ENCODE assay signal across 1 cellular context in the genomic region with DNA sequence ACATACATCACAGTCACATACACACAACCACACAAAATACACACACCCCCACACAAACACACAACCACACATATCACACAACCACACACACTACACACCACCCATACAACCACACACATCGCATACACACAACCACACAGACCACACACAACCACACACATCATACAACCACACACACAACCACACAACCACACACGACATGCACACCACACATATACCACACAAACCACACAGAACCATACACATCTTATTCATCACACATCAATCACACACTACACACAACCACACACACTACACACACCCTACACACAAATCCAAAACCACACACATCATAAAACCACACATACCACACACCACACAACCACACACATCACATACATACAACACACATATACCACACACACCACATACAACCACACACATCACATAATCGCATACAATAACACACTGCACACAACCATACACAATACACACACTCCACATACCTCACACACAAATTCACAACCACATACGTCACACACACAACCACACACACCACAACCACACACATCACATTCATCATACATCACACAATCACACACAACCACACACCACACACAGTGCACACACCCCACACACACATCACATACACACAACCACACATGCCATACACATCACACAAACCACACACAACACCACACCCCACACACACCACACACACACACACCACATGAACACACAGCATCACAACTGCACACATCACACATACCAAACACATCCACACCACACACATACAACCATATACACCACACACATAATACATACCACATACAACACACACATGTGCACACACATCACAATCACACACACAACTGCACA.
TF ChIP-seq lines count a peak whose summit lies in the region.

No MANE protein-coding gene starts in this region.

TF ChIP-seq in K562, 482 proteins besides CTCF, POLR2A, EP300 and RAD21 (continued from another document and continues in another):
- no peak for TF ChIP-seq ZNF780A (CRISPR knock-in tag; IDR thresholded peaks at IDR 0.05)
- TF ChIP-seq SIRT6 (IDR thresholded peaks at IDR 0.05; ENCODE audit: low read depth, low read length): no peak
- no peak for TF ChIP-seq ZNF175 (CRISPR knock-in tag; IDR thresholded peaks at IDR 0.05; ENCODE audit: low read depth)
- no peak for TF ChIP-seq HIVEP1 (CRISPR knock-in tag; IDR thresholded peaks at IDR 0.05)
- no peak for TF ChIP-seq ZNF23 (CRISPR knock-in tag; IDR thresholded peaks at IDR 0.05)
- no peak for TF ChIP-seq HSF4 (CRISPR knock-in tag; IDR thresholded peaks at IDR 0.05; ENCODE audit: borderline replicate concordance)
- TF ChIP-seq, protein P1, sequence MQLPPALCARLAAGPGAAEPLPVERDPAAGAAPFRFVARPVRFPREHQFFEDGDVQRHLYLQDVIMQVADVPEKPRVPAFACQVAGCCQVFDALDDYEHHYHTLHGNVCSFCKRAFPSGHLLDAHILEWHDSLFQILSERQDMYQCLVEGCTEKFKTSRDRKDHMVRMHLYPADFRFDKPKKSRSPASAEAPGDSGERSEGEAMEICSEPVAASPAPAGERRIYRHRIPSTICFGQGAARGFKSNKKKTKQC (CRISPR knock-in tag; IDR thresholded peaks at IDR 0.05): no peak
- TF ChIP-seq ZNF143 (CRISPR knock-in tag; IDR thresholded peaks at IDR 0.05): no peak
- TF ChIP-seq, protein P2, sequence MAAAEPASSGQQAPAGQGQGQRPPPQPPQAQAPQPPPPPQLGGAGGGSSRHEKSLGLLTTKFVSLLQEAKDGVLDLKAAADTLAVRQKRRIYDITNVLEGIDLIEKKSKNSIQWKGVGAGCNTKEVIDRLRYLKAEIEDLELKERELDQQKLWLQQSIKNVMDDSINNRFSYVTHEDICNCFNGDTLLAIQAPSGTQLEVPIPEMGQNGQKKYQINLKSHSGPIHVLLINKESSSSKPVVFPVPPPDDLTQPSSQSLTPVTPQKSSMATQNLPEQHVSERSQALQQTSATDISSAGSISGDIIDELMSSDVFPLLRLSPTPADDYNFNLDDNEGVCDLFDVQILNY (CRISPR knock-in tag; IDR thresholded peaks at IDR 0.05): no peak
- no peak for TF ChIP-seq ZNF146 (CRISPR knock-in tag; IDR thresholded peaks at IDR 0.05; ENCODE audit: unreplicated experiment)
- no peak for TF ChIP-seq BACH1 (tag; IDR thresholded peaks at IDR 0.05)
- no peak; the same call in 1 of the 2 replicates for TF ChIP-seq KHSRP (IDR thresholded peaks at IDR 0.05)
- peak; percentile 78 for TF ChIP-seq CBFB (CRISPR knock-in tag; IDR thresholded peaks at IDR 0.05)
- 0 out of 2 replicates have a peak, but pooled peaks have one; percentile 6 for TF ChIP-seq ZC3H4 (CRISPR knock-in tag; IDR thresholded peaks at IDR 0.05; ENCODE audit: borderline replicate concordance)
- TF ChIP-seq, protein P3, sequence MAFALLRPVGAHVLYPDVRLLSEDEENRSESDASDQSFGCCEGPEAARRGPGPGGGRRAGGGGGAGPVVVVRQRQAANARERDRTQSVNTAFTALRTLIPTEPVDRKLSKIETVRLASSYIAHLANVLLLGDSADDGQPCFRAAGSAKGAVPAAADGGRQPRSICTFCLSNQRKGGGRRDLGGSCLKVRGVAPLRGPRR (CRISPR knock-in tag; IDR thresholded peaks at IDR 0.05): no peak
- no peak for TF ChIP-seq MYC (IDR thresholded peaks at IDR 0.05; ENCODE audit: low read depth, low read length)
- no peak for TF ChIP-seq MYC (CRISPR knock-in tag; IDR thresholded peaks at IDR 0.05; ENCODE audit: borderline replicate concordance, low read depth)
- TF ChIP-seq, protein P4, sequence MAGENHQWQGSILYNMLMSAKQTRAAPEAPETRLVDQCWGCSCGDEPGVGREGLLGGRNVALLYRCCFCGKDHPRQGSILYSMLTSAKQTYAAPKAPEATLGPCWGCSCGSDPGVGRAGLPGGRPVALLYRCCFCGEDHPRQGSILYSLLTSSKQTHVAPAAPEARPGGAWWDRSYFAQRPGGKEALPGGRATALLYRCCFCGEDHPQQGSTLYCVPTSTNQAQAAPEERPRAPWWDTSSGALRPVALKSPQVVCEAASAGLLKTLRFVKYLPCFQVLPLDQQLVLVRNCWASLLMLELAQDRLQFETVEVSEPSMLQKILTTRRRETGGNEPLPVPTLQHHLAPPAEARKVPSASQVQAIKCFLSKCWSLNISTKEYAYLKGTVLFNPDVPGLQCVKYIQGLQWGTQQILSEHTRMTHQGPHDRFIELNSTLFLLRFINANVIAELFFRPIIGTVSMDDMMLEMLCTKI (IDR thresholded peaks at IDR 0.05; ENCODE audit: partially characterized antibody): no peak
- TF ChIP-seq MTA3 (IDR thresholded peaks at IDR 0.05; ENCODE audit: borderline replicate concordance): no peak
- no peak for TF ChIP-seq NFE2L1 (tag; IDR thresholded peaks at IDR 0.05; ENCODE audit: borderline replicate concordance, low read depth)
- TF ChIP-seq CEBPG (CRISPR knock-in tag; IDR thresholded peaks at IDR 0.05): no peak; the same call in 1 of the 2 replicates
- TF ChIP-seq CEBPG (tag; conservative IDR thresholded peaks at IDR 0.05 in 1 of 2, IDR thresholded peaks at IDR 0.05 in 1 of 2): no peak
- TF ChIP-seq ZNF76 (CRISPR knock-in tag; IDR thresholded peaks at IDR 0.05; ENCODE audit: borderline replicate concordance): no peak
- no peak for TF ChIP-seq FOXJ2 (tag; IDR thresholded peaks at IDR 0.05)
- TF ChIP-seq, protein P5, sequence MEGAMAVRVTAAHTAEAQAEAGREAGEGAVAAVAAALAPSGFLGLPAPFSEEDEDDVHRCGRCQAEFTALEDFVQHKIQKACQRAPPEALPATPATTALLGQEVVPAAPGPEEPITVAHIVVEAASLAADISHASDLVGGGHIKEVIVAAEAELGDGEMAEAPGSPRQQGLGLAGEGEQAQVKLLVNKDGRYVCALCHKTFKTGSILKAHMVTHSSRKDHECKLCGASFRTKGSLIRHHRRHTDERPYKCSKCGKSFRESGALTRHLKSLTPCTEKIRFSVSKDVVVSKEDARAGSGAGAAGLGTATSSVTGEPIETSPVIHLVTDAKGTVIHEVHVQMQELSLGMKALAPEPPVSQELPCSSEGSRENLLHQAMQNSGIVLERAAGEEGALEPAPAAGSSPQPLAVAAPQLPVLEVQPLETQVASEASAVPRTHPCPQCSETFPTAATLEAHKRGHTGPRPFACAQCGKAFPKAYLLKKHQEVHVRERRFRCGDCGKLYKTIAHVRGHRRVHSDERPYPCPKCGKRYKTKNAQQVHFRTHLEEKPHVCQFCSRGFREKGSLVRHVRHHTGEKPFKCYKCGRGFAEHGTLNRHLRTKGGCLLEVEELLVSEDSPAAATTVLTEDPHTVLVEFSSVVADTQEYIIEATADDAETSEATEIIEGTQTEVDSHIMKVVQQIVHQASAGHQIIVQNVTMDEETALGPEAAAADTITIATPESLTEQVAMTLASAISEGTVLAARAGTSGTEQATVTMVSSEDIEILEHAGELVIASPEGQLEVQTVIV (CRISPR knock-in tag; IDR thresholded peaks at IDR 0.05; ENCODE audit: borderline replicate concordance): no peak
- no peak for TF ChIP-seq RB1 (IDR thresholded peaks at IDR 0.05; ENCODE audit: low read depth)
- TF ChIP-seq YBX1 (IDR thresholded peaks at IDR 0.05): peak; percentile 96; the same call in 1 of the 2 replicates
- TF ChIP-seq, protein P6, sequence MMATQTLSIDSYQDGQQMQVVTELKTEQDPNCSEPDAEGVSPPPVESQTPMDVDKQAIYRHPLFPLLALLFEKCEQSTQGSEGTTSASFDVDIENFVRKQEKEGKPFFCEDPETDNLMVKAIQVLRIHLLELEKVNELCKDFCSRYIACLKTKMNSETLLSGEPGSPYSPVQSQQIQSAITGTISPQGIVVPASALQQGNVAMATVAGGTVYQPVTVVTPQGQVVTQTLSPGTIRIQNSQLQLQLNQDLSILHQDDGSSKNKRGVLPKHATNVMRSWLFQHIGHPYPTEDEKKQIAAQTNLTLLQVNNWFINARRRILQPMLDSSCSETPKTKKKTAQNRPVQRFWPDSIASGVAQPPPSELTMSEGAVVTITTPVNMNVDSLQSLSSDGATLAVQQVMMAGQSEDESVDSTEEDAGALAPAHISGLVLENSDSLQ (IDR thresholded peaks at IDR 0.05): no peak
- TF ChIP-seq, protein P7, sequence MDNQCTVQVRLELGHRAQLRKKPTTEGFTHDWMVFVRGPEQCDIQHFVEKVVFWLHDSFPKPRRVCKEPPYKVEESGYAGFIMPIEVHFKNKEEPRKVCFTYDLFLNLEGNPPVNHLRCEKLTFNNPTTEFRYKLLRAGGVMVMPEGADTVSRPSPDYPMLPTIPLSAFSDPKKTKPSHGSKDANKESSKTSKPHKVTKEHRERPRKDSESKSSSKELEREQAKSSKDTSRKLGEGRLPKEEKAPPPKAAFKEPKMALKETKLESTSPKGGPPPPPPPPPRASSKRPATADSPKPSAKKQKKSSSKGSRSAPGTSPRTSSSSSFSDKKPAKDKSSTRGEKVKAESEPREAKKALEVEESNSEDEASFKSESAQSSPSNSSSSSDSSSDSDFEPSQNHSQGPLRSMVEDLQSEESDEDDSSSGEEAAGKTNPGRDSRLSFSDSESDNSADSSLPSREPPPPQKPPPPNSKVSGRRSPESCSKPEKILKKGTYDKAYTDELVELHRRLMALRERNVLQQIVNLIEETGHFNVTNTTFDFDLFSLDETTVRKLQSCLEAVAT (IDR thresholded peaks at IDR 0.05): peak; percentile 79 to 91
- TF ChIP-seq CEBPB (tag; IDR thresholded peaks at IDR 0.05): no peak
- TF ChIP-seq, protein P8, sequence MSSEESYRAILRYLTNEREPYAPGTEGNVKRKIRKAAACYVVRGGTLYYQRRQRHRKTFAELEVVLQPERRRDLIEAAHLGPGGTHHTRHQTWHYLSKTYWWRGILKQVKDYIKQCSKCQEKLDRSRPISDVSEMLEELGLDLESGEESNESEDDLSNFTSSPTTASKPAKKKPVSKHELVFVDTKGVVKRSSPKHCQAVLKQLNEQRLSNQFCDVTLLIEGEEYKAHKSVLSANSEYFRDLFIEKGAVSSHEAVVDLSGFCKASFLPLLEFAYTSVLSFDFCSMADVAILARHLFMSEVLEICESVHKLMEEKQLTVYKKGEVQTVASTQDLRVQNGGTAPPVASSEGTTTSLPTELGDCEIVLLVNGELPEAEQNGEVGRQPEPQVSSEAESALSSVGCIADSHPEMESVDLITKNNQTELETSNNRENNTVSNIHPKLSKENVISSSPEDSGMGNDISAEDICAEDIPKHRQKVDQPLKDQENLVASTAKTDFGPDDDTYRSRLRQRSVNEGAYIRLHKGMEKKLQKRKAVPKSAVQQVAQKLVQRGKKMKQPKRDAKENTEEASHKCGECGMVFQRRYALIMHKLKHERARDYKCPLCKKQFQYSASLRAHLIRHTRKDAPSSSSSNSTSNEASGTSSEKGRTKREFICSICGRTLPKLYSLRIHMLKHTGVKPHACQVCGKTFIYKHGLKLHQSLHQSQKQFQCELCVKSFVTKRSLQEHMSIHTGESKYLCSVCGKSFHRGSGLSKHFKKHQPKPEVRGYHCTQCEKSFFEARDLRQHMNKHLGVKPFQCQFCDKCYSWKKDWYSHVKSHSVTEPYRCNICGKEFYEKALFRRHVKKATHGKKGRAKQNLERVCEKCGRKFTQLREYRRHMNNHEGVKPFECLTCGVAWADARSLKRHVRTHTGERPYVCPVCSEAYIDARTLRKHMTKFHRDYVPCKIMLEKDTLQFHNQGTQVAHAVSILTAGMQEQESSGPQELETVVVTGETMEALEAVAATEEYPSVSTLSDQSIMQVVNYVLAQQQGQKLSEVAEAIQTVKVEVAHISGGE (CRISPR knock-in tag; IDR thresholded peaks at IDR 0.05): 0 out of 6 replicates have a peak, but pooled peaks of 1 of the 3 experiments have one; percentile 13
- TF ChIP-seq NFRKB (IDR thresholded peaks at IDR 0.05; ENCODE audit: low read depth): no peak; the same call in 1 of the 2 replicates
- TF ChIP-seq ZFP1 (CRISPR knock-in tag; IDR thresholded peaks at IDR 0.05): 0 out of 2 replicates have a peak, but pooled peaks have one; percentile 4
- no peak for TF ChIP-seq MXI1 (IDR thresholded peaks at IDR 0.05; ENCODE audit: low read depth, low read length)
- peak; percentile 66; the same call in 1 of the 2 replicates for TF ChIP-seq MIER1 (IDR thresholded peaks at IDR 0.05; ENCODE audit: low read depth)
- no peak for TF ChIP-seq NEUROD1 (IDR thresholded peaks at IDR 0.05; ENCODE audit: borderline replicate concordance, low read depth, low read length, partially characterized antibody)
- TF ChIP-seq NFXL1 (CRISPR knock-in tag; IDR thresholded peaks at IDR 0.05): no peak
- TF ChIP-seq, protein P9, sequence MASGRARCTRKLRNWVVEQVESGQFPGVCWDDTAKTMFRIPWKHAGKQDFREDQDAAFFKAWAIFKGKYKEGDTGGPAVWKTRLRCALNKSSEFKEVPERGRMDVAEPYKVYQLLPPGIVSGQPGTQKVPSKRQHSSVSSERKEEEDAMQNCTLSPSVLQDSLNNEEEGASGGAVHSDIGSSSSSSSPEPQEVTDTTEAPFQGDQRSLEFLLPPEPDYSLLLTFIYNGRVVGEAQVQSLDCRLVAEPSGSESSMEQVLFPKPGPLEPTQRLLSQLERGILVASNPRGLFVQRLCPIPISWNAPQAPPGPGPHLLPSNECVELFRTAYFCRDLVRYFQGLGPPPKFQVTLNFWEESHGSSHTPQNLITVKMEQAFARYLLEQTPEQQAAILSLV (tag; IDR thresholded peaks at IDR 0.05): no peak; the same call in 1 of the 2 replicates
- peak; percentile 21; the same call in 1 of the 2 replicates for TF ChIP-seq TAL1 (IDR thresholded peaks at IDR 0.05)
- no peak for TF ChIP-seq DPF2 (IDR thresholded peaks at IDR 0.05)
- TF ChIP-seq ZNF3 (CRISPR knock-in tag; IDR thresholded peaks at IDR 0.05): no peak
- no peak for TF ChIP-seq RFX5 (IDR thresholded peaks at IDR 0.05; ENCODE audit: low read depth, low read length)
- no peak for TF ChIP-seq PYGO2 (tag; IDR thresholded peaks at IDR 0.05)
- no peak for TF ChIP-seq JUND (IDR thresholded peaks at IDR 0.05; ENCODE audit: borderline replicate concordance, low read depth, low read length)
- no peak for TF ChIP-seq JUND (tag; IDR thresholded peaks at IDR 0.05; ENCODE audit: borderline replicate concordance, low read depth, low read length)
- no peak for TF ChIP-seq ILF3 (IDR thresholded peaks at IDR 0.05; ENCODE audit: borderline replicate concordance)
- no peak for TF ChIP-seq ZNF707 (CRISPR knock-in tag; conservative IDR thresholded peaks at IDR 0.05)
- no peak for TF ChIP-seq ZNF830 (CRISPR knock-in tag; IDR thresholded peaks at IDR 0.05)
- no peak for TF ChIP-seq ZSCAN32 (CRISPR knock-in tag; IDR thresholded peaks at IDR 0.05)
- TF ChIP-seq ZZZ3 (IDR thresholded peaks at IDR 0.05): no peak
- no peak; the same call in 1 of the 2 replicates for TF ChIP-seq CBFA2T3 (IDR thresholded peaks at IDR 0.05)
- TF ChIP-seq, protein P10, sequence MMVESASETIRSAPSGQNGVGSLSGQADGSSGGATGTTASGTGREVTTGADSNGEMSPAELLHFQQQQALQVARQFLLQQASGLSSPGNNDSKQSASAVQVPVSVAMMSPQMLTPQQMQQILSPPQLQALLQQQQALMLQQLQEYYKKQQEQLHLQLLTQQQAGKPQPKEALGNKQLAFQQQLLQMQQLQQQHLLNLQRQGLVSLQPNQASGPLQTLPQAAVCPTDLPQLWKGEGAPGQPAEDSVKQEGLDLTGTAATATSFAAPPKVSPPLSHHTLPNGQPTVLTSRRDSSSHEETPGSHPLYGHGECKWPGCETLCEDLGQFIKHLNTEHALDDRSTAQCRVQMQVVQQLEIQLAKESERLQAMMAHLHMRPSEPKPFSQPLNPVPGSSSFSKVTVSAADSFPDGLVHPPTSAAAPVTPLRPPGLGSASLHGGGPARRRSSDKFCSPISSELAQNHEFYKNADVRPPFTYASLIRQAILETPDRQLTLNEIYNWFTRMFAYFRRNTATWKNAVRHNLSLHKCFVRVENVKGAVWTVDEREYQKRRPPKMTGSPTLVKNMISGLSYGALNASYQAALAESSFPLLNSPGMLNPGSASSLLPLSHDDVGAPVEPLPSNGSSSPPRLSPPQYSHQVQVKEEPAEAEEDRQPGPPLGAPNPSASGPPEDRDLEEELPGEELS (CRISPR knock-in tag; IDR thresholded peaks at IDR 0.05; ENCODE audit: borderline replicate concordance): no peak
